In genomic region chr12:124340080-124340900, GRCh38 we compare ENCODE assay signal across 25 cellular contexts. TPM values are rescaled to one million over a fixed set of nuclear protein-coding genes. Genes with fewer than 3 reads are reported as not detected.
DNase-seq lines count a peak whose midpoint lies in the region; ATAC-seq, FAIRE-seq and TF ChIP-seq lines count a peak whose summit lies in the region.
"Had no signal": no experiment of that assay in that cellular context is flagged by ENCODE, and none has a peak within 500 bp of the region (broad histone marks: within the 10 kb centered on the region; RNA-seq: fewer than 3 reads in every experiment).

No MANE protein-coding gene starts in this region.

- TF ChIP-seq CTCF in MCF 10A (IDR thresholded peaks at IDR 0.05; ENCODE audit: unreplicated experiment), result no peak
- no peak for TF ChIP-seq CTCF in breast epithelium (IDR thresholded peaks at IDR 0.05)
- no peak for TF ChIP-seq CTCF in K562 (IDR thresholded peaks at IDR 0.05 in 2 of 3, conservative IDR thresholded peaks at IDR 0.05 in 1 of 3; ENCODE audit: insufficient read depth in 2 of 3, low read depth in 1 of 3, low read length in 3 of 3)
- TF ChIP-seq CTCF in kidney (IDR thresholded peaks at IDR 0.05; ENCODE audit: borderline replicate concordance, extremely low read depth, insufficient read depth), result no peak
- no peak for TF ChIP-seq CTCF in PC-9 (conservative IDR thresholded peaks at IDR 0.05)

- FAIRE-seq in K562 (lab: Jason Lieb, UNC) (no peak), kidney (lab: Jason Lieb, UNC) (no peak)
- FAIRE-seq: GM18507, H54 had no signal

- H3K27me3 Mint-ChIP-seq in MCF 10A (ENCODE audit: insufficient read depth, unreplicated experiment), result no peaks in the 10 kb centered on the region
- no peaks in the 10 kb centered on the region for H3K27me3 Mint-ChIP-seq in stimulated activated naive B cell treated with anti-CD40 and anti-IgM and Interleukin-4, amounts not matched to agents 10 μg/mL and 1 μg/mL and 100 μg/mL, for 72 hours
- H3K27me3 Mint-ChIP-seq: CD8-positive, alpha-beta memory T cell had no signal

- TF ChIP-seq POLR2A in breast epithelium (IDR thresholded peaks at IDR 0.05) (no peak), K562 (conservative IDR thresholded peaks at IDR 0.05) (no peak)

- H3K9me3 ChIP-seq in breast epithelium (no peaks in the 10 kb centered on the region), K562 (replicated peaks; ENCODE audit: control insufficient read depth, insufficient read depth, low read depth, low read length) (no peaks in the 10 kb centered on the region), kidney (ENCODE audit: control insufficient read depth in 1 of 2, low read length in 2 of 2) (no peaks in the 10 kb centered on the region), PC-9 (ENCODE audit: insufficient read depth, low read depth) (no peaks in the 10 kb centered on the region)
- H3K9me3 ChIP-seq: BE2C, MG63, Peyer's patch had no signal

- no peaks in the 10 kb centered on the region for H3K4me1 Mint-ChIP-seq in MCF 10A (ENCODE audit: insufficient read depth, unreplicated experiment)
- peaks cover 0 to 2% of the 10 kb centered on the region in 2 donors for H3K4me1 Mint-ChIP-seq in stimulated activated naive B cell treated with anti-CD40 and anti-IgM and Interleukin-4, amounts not matched to agents 10 μg/mL and 1 μg/mL and 100 μg/mL, for 72 hours
- H3K4me1 Mint-ChIP-seq: CD14-positive monocyte; CD8-positive, alpha-beta memory T cell had no signal

- H3K27ac ChIP-seq in breast epithelium (peak overlapping the region in 1 of 2 donors; percentile 12), K562 (ENCODE audit: extremely low read depth, low read depth, low read length) (no peak overlapping the region), kidney (ENCODE audit: low read depth in 2 of 2, low read length in 2 of 2) (no peak overlapping the region), PC-9 (no peak overlapping the region)
- H3K27ac ChIP-seq: Peyer's patch, SK-N-MC had no signal

- H3K36me3 Mint-ChIP-seq in MCF 10A (ENCODE audit: insufficient read depth, unreplicated experiment), result peaks cover 75% of the 10 kb centered on the region
- peaks cover 81 to 88% of the 10 kb centered on the region in 2 donors for H3K36me3 Mint-ChIP-seq in stimulated activated naive B cell treated with anti-CD40 and anti-IgM and Interleukin-4, amounts not matched to agents 10 μg/mL and 1 μg/mL and 100 μg/mL, for 72 hours

- no peaks in the 10 kb centered on the region for H3K79me2 ChIP-seq in K562 (ENCODE audit: control insufficient read depth, insufficient read depth, low read length)
- no peaks in the 10 kb centered on the region for H3K79me2 ChIP-seq in PC-9 (ENCODE audit: low read depth)

- H3K4me2 ChIP-seq in K562 (ENCODE audit: insufficient read depth, low read length), result no peak overlapping the region
- H3K4me2 ChIP-seq in PC-9, result no peak overlapping the region

- H3K4me3 ChIP-seq in breast epithelium (no peak overlapping the region), K562 (no peak overlapping the region), kidney (ENCODE audit: low read length in 2 of 2) (no peak overlapping the region), PC-9 (no peak overlapping the region)
- H3K4me3 ChIP-seq: MG63, Peyer's patch, SK-N-MC had no signal

- POLR2A ChIA-PET in MCF 10A (lab: Yijun Ruan, JAX) (no interaction called here), K562 (lab: Yijun Ruan, JAX) (no interaction called here), PC-9 (lab: Charles Lee; ENCODE audit: unreplicated experiment) (no interaction called here)

- H3K9me3 Mint-ChIP-seq in MCF 10A (ENCODE audit: unreplicated experiment), result no peaks in the 10 kb centered on the region
- H3K9me3 Mint-ChIP-seq in stimulated activated naive B cell treated with anti-CD40 and anti-IgM and Interleukin-4, amounts not matched to agents 10 μg/mL and 1 μg/mL and 100 μg/mL, for 72 hours, result no peaks in the 10 kb centered on the region
- H3K9me3 Mint-ChIP-seq: CD8-positive, alpha-beta memory T cell had no signal

- no peaks in the 10 kb centered on the region for H3K9me2 ChIP-seq in PC-9 (ENCODE audit: insufficient read depth)

- peaks cover 16% of the 10 kb centered on the region; the same call in 1 of the 2 replicates for H3F3A ChIP-seq in PC-9 (ENCODE audit: insufficient read depth, low read depth)

- H3K27ac Mint-ChIP-seq in MCF 10A (ENCODE audit: low read depth, unreplicated experiment), result peak overlapping the region; percentile 84
- H3K27ac Mint-ChIP-seq in stimulated activated naive B cell treated with anti-CD40 and anti-IgM and Interleukin-4, amounts not matched to agents 10 μg/mL and 1 μg/mL and 100 μg/mL, for 72 hours, result peak overlapping the region; percentile 65

- intact Hi-C loops in MCF 10A (cut with micrococcal nuclease), result no loop called here
- intact Hi-C loops in breast epithelium (cut with DNase I; ENCODE audit: low total_unique reads), result no loop called here
- intact Hi-C loops in K562 (cut with micrococcal nuclease), result no loop called here
- intact Hi-C loops in kidney (cut with DNase I), result no loop called here
- intact Hi-C loops in PC-9 (cut with micrococcal nuclease; ENCODE audit: unreplicated experiment), result no loop called here

- no peak for TF ChIP-seq RAD21 in K562 (CRISPR knock-in tag; conservative IDR thresholded peaks at IDR 0.05 in 1 of 2, IDR thresholded peaks at IDR 0.05 in 1 of 2)

- H3K4me3 Mint-ChIP-seq in MCF 10A (ENCODE audit: unreplicated experiment), result no peak overlapping the region
- no peak overlapping the region for H3K4me3 Mint-ChIP-seq in stimulated activated naive B cell treated with anti-CD40 and anti-IgM and Interleukin-4, amounts not matched to agents 10 μg/mL and 1 μg/mL and 100 μg/mL, for 72 hours
- H3K4me3 Mint-ChIP-seq: CD14-positive monocyte; CD8-positive, alpha-beta memory T cell had no signal

- DNase-seq in MCF 10A (ENCODE audit: unreplicated experiment), result no peak
- DNase-seq in breast epithelium (ENCODE audit: low spot score in 2 of 2), result no peak
- DNase-seq in K562 (ENCODE audit: extremely low read depth in 1 of 4, low spot score in 3 of 4), result no peak
- peak; percentile 69 for DNase-seq in kidney
- DNase-seq in stimulated activated naive B cell treated with anti-CD40 and anti-IgM and Interleukin-4, amounts not matched to agents 10 μg/mL and 1 μg/mL and 100 μg/mL, for 72 hours, result no peak
- no peak for DNase-seq in PC-9
- DNase-seq in NCI-H524 (lab: John Stamatoyannopoulos, UW), result no peak
- DNase-seq: 8988T; ACHN; BE2C; CD8-positive, alpha-beta memory T cell; DMS79 treated with DMSO at 0.1 percent for 48 hours; KBM-7; MG63; NCI-H2029; NCI-H69; Peyer's patch; SIG-M5 had no signal

- no peaks in the 10 kb centered on the region for H4K20me1 ChIP-seq in K562 (replicated peaks; ENCODE audit: control insufficient read depth, insufficient read depth, low read length)
- H4K20me1 ChIP-seq in PC-9 (ENCODE audit: insufficient read depth), result peaks cover 28% of the 10 kb centered on the region

- H3K27me3 ChIP-seq in breast epithelium, result no peaks in the 10 kb centered on the region
- H3K27me3 ChIP-seq in K562 (ENCODE audit: control insufficient read depth in 2 of 2, insufficient read depth in 2 of 2, low read length in 2 of 2), result no peaks in the 10 kb centered on the region
- H3K27me3 ChIP-seq in PC-9 (ENCODE audit: insufficient read depth, low read depth), result no peaks in the 10 kb centered on the region
- H3K27me3 ChIP-seq: BE2C, MG63, Peyer's patch had no signal

- ATAC-seq in K562 (no peak), HG03097 (IDR thresholded peaks at IDR 0.05; ENCODE audit: low FRiP score, unreplicated experiment) (no peak)
- ATAC-seq in stimulated activated naive B cell treated with anti-CD40 and anti-IgM and Interleukin-4, amounts not matched to agents 10 μg/mL and 1 μg/mL and 100 μg/mL, for 72 hours (replicated peaks), result no peak

- H3K9me1 ChIP-seq in K562 (ENCODE audit: control insufficient read depth, insufficient read depth, low read length), result no peaks in the 10 kb centered on the region

- BruUV-seq in MCF 10A (replicated peaks; lab: Mats Ljungman, UMichigan) (no TSS peak), K562 (replicated peaks; lab: Mats Ljungman, UMichigan) (no TSS peak), PC-9 (replicated peaks; lab: Mats Ljungman, UMichigan) (no TSS peak)

- in situ Hi-C loops in K562 (cut with MboI), result no loop called here

- H3K9ac ChIP-seq in K562 (ENCODE audit: insufficient read depth in 1 of 2, low read depth in 2 of 2, low read length in 2 of 2) (no peak overlapping the region), kidney (ENCODE audit: low read length in 2 of 2) (no peak overlapping the region)

- H3K4me1 ChIP-seq in breast epithelium, result no peaks in the 10 kb centered on the region
- H3K4me1 ChIP-seq in K562 (replicated peaks in 1 of 2; ENCODE audit: control insufficient read depth in 2 of 2, insufficient read depth in 2 of 2, low read length in 2 of 2), result peaks cover 0 to 9% of the 10 kb centered on the region in 2 experiments; a peak in 2 of 5 replicates
- H3K4me1 ChIP-seq in kidney (ENCODE audit: control insufficient read depth in 1 of 2, insufficient read depth in 1 of 2, low read depth in 1 of 2, low read length in 2 of 2), result no peaks in the 10 kb centered on the region
- no peaks in the 10 kb centered on the region for H3K4me1 ChIP-seq in PC-9 (replicated peaks; ENCODE audit: insufficient read depth)
- H3K4me1 ChIP-seq: BE2C, Peyer's patch had no signal

- no peak for TF ChIP-seq EP300 in K562 (IDR thresholded peaks at IDR 0.05; ENCODE audit: low read length)

- 98% methylated on average over 20 of the region's 42 CpGs for WGBS in K562 (ENCODE audit: insufficient coverage, low coverage, missing lambda C conversion rate)

- CTCF ChIA-PET in MCF 10A (lab: Yijun Ruan, JAX), result no interaction called here
- CTCF ChIA-PET in K562 (lab: Yijun Ruan, JAX; ENCODE audit: low intra/inter-chr PET ratio), result no interaction called here
- CTCF ChIA-PET in PC-9 (lab: Charles Lee), result no interaction called here

- no peak overlapping the region for H2AFZ ChIP-seq in K562 (ENCODE audit: low read depth, low read length)
- H2AFZ ChIP-seq in PC-9, result no peak overlapping the region

- H3K36me3 ChIP-seq in breast epithelium, result peaks cover 10% of the 10 kb centered on the region
- peaks cover 63% of the 10 kb centered on the region; the same call in 2 of the 3 replicates for H3K36me3 ChIP-seq in K562 (ENCODE audit: control insufficient read depth, insufficient read depth, low read length)
- peaks cover 22 to 47% of the 10 kb centered on the region in 2 donors for H3K36me3 ChIP-seq in kidney (ENCODE audit: control insufficient read depth in 1 of 2, insufficient read depth in 2 of 2, low read length in 2 of 2)
- H3K36me3 ChIP-seq in PC-9 (ENCODE audit: low read depth), result peaks cover 8% of the 10 kb centered on the region; the same call in 1 of the 2 replicates

RNA-seq across cellular contexts. Expression of gene RFLNA, which starts 45.4 kb away (rescaled TPM):
- not detected in 2 replicates for total RNA-seq in MCF 10A (2022)
- total RNA-seq in breast epithelium, result 10 to 100 TPM in 1 of 3 donors, 1 to 10 TPM in 1, not detected in 1; 1.3 to 11.4 TPM
- not detected in 2 replicates for total RNA-seq in K562 (2011; cell fraction: chromatin; rRNA removed; ENCODE audit: low replicate concordance)
- not detected in 2 replicates for total RNA-seq in K562 (2011; cell fraction: nucleolus; rRNA removed)
- not detected in 2 replicates for total RNA-seq in K562 (2011; cell fraction: nucleoplasm; rRNA removed)
- total RNA-seq in K562 (2014; rRNA removed), result not detected in 2 replicates
- total RNA-seq in K562 (2014; rRNA removed; fragmentation: Illumina TruSeq; extraction: Trizol), result not detected in 2 replicates
- not detected in 2 replicates for total RNA-seq in K562 (2015; rRNA removed; fragmentation: Illumina TruSeq; extraction: Trizol)
- not detected in 2 replicates for total RNA-seq in K562 (2021)
- polyA plus RNA-seq in K562 (2011; rRNA removed), result not detected in 2 replicates
- polyA plus RNA-seq in K562 (2011; cell fraction: cytosol; rRNA removed), result not detected in 2 replicates
- polyA plus RNA-seq in K562 (2011; cell fraction: nucleus; rRNA removed), result not detected in 2 replicates
- polyA plus RNA-seq in K562 (2012), result not detected in 2 replicates
- not detected in 2 replicates for polyA plus RNA-seq in K562 (2014; fragmentation: Illumina TruSeq; extraction: Trizol)
- not detected for polyA plus RNA-seq in K562 (2014; fragmentation: Nextera tagmentation; extraction: Ambion mirVana)
- polyA plus RNA-seq in K562 (2014; rRNA removed), result not detected in 2 replicates
- polyA minus RNA-seq in K562 (2011; rRNA and poly(A)+ RNA removed), result not detected in 2 replicates
- not detected in 2 replicates for polyA minus RNA-seq in K562 (2011; cell fraction: cytosol; rRNA and poly(A)+ RNA removed)
- not detected in 2 replicates for polyA minus RNA-seq in K562 (2011; cell fraction: nucleus; rRNA and poly(A)+ RNA removed)
- total RNA-seq in kidney, result 0.76 TPM
- 0.82 TPM for polyA plus RNA-seq in kidney (ENCODE audit: insufficient read depth, low read depth, low replicate concordance)
- not detected in 2 replicates for total RNA-seq in PC-9 (2021)
- total RNA-seq: CD8-positive, alpha-beta memory T cell; HT-29; NCI-H460 had no signal
- polyA plus RNA-seq: CD14-positive monocyte; CD8-positive, alpha-beta memory T cell had no signal
